ENCODE assay signal across 8 cellular contexts in the genomic region with DNA sequence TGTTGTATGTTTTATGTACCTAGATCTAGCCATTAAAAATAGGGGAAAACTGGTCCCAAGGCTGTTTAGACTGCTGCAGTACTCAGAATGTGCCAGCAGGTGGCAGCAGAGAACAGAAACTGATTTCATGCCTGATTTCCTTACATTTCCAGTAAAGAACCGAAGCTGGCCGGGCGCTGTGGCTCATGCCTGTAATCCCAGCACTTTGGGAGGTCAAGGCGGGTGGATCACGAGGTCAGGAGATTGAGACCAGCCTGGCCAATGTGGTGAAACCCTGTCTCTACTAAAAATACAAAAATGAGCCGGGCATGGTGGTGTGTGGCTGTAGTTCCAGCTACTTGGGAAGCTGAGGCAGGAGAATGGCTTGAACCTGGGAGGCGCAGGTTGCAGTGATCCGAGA. TPM values are rescaled to one million over a fixed set of nuclear protein-coding genes. Genes with fewer than 3 reads are reported as not detected.
A peak's percentile ranks its signal among the peaks of the same experiment; 100 is the strongest.
DNase-seq lines count a peak whose midpoint lies in the region; ATAC-seq and TF ChIP-seq lines count a peak whose summit lies in the region.
"Not testable (repeated sequence)": the region's sequence is repeated elsewhere in the genome, so short reads cannot be mapped to it uniquely, and the experiment has no call there.

No MANE protein-coding gene starts in this region.

- H3K27me3 ChIP-seq in CD8-positive, alpha-beta T cell (ENCODE audit: insufficient read depth, low read length); mesenchymal stem cell (ENCODE audit: control insufficient read depth in 1 of 2, insufficient read depth in 1 of 2, low read length in 2 of 2): not testable (repeated sequence)

- H3K4me1 Mint-ChIP-seq in CD8-positive, alpha-beta T cell (ENCODE audit: low read depth): not testable (repeated sequence)

- not testable (repeated sequence) for H2BK12ac ChIP-seq in mesenchymal stem cell (ENCODE audit: low read length in 2 of 2)

- POLR2A ChIA-PET in CD8-positive, alpha-beta T cell (lab: Charles Lee): interaction anchor here (1.3 kb wide), 1 partner anchor 166 kb away, joined by 3 read pairs; no protein-coding TSS in a partner anchor

- CTCF ChIA-PET in CD8-positive, alpha-beta T cell (lab: Charles Lee): interaction anchor here (0.6 to 4.0 kb wide), 67 partner anchors 9 to 1995 kb away, joined by 3 to 57 read pairs (median 5); no protein-coding TSS in a partner anchor

- H2AK5ac ChIP-seq in mesenchymal stem cell (ENCODE audit: low read length, severe bottlenecking): not testable (repeated sequence)

- not testable (repeated sequence) for H3K9me3 ChIP-seq in CD8-positive, alpha-beta T cell (ENCODE audit: low read length); mesenchymal stem cell (ENCODE audit: control insufficient read depth, low read length)

- H3K9me3 Mint-ChIP-seq in CD8-positive, alpha-beta T cell: not testable (repeated sequence)

- H4K8ac ChIP-seq in mesenchymal stem cell (ENCODE audit: low read length): not testable (repeated sequence)

- peak; percentile 74 for ATAC-seq in CD8-positive, alpha-beta T cell
- peak; percentile 49 for ATAC-seq in GM21423 (IDR thresholded peaks at IDR 0.05; ENCODE audit: unreplicated experiment)

- H3K27ac ChIP-seq in CD8-positive, alpha-beta T cell (ENCODE audit: low read depth, low read length); mesenchymal stem cell (ENCODE audit: low read length, poor library complexity, severe bottlenecking): not testable (repeated sequence)

- DNase-seq in CD8-positive, alpha-beta T cell: peak; percentile 51 to 84 (median 66)
- DNase-seq in RPMI8226 (peak; percentile 50), activated T-cell treated with anti-CD3 and anti-CD28 coated beads for 48 hours (ENCODE audit: low read depth) (peak; percentile 57), epidermal melanocyte (ENCODE audit: insufficient read length, low spot score) (peak; percentile 49), mesenchymal stem cell (peak; percentile 79)
- peak; percentile 31 for DNase-seq in stimulated activated CD8-positive, alpha-beta memory T cell treated with anti-CD3 and anti-CD28 coated beads, Interleukin-12 subunit alpha, Interleukin-12 subunit beta, amount 100 ng/mL, for 24 hours (ENCODE audit: extremely low read depth)

- H3K36me3 ChIP-seq in CD8-positive, alpha-beta T cell (ENCODE audit: insufficient read depth, low read length): not testable (repeated sequence)
- peaks cover 9 to 17% of the 10 kb centered on the region in 2 experiments for H3K36me3 ChIP-seq in mesenchymal stem cell (ENCODE audit: control insufficient read depth in 1 of 2, insufficient read depth in 2 of 2, low read depth in 1 of 2, low read length in 2 of 2)

- not testable (repeated sequence) for H2BK120ac ChIP-seq in mesenchymal stem cell (ENCODE audit: low read depth, low read length)

- not testable (repeated sequence) for H3K18ac ChIP-seq in mesenchymal stem cell (ENCODE audit: low read depth in 1 of 2, low read length in 2 of 2)

- not testable (repeated sequence) for H3K36me3 Mint-ChIP-seq in CD8-positive, alpha-beta T cell

- H3K4me3 Mint-ChIP-seq in CD8-positive, alpha-beta T cell: not testable (repeated sequence)

- H3K4ac ChIP-seq in mesenchymal stem cell (ENCODE audit: low read depth in 1 of 2, low read length in 2 of 2): not testable (repeated sequence)

- H2AFZ ChIP-seq in mesenchymal stem cell (ENCODE audit: low read depth, low read length): not testable (repeated sequence)

- H3K79me1 ChIP-seq in mesenchymal stem cell (replicated peaks; ENCODE audit: low read length, poor library complexity, severe bottlenecking): peaks cover 38% of the 10 kb centered on the region

- intact Hi-C loops in CD8-positive, alpha-beta T cell (cut with DNase I, micrococcal nuclease): loop anchor here (1.0 to 5.0 kb wide), 7 partner anchors 66 to 1207 kb away; no protein-coding TSS in a partner anchor

- not testable (repeated sequence) for H3K23ac ChIP-seq in mesenchymal stem cell (ENCODE audit: low read length in 2 of 2)

- not testable (repeated sequence) for H2BK15ac ChIP-seq in mesenchymal stem cell (ENCODE audit: low read depth, poor library complexity, severe bottlenecking)

- TF ChIP-seq CTCF in CD8-positive, alpha-beta T cell (IDR thresholded peaks at IDR 0.05): peak; percentile 92
- TF ChIP-seq CTCF in LNCAP (IDR thresholded peaks at IDR 0.05): peak; percentile 84

- H3K27me3 Mint-ChIP-seq in CD8-positive, alpha-beta T cell (ENCODE audit: low read depth): not testable (repeated sequence)

- not testable (repeated sequence) for H3K14ac ChIP-seq in mesenchymal stem cell (ENCODE audit: low read length in 2 of 2)

- not testable (repeated sequence) for H3K4me3 ChIP-seq in CD8-positive, alpha-beta T cell (ENCODE audit: low read depth, low read length); mesenchymal stem cell (ENCODE audit: insufficient read depth in 1 of 2, low read depth in 1 of 2, low read length in 2 of 2)

- not testable (repeated sequence) for H3K4me2 ChIP-seq in mesenchymal stem cell (ENCODE audit: low read length, poor library complexity, severe bottlenecking)

- not testable (repeated sequence) for H2BK5ac ChIP-seq in mesenchymal stem cell (ENCODE audit: low read depth, low read length, poor library complexity, severe bottlenecking)

- not testable (repeated sequence) for H3K27ac Mint-ChIP-seq in CD8-positive, alpha-beta T cell

- 34% methylated on average over 8 of the region's 8 CpGs for WGBS in mesenchymal stem cell

- not testable (repeated sequence) for H4K91ac ChIP-seq in mesenchymal stem cell (ENCODE audit: low read length)

- H3K9ac ChIP-seq in mesenchymal stem cell (ENCODE audit: low read length): not testable (repeated sequence)

- H3K4me1 ChIP-seq in CD8-positive, alpha-beta T cell (ENCODE audit: insufficient read depth, low read length); mesenchymal stem cell (ENCODE audit: control insufficient read depth, insufficient read depth, low read depth, low read length): not testable (repeated sequence)

RNA-seq across cellular contexts. Expression of gene LMO7, which starts 59.8 kb away (rescaled TPM):
- total RNA-seq in CD8-positive, alpha-beta T cell: 10 to 100 TPM; 26.4 to 27.2 TPM
- 135 TPM for polyA plus RNA-seq in mesenchymal stem cell (2013, experiment 1 of 2)
- 129 TPM for polyA plus RNA-seq in mesenchymal stem cell (2013, experiment 2 of 2)
